1 cellular context compared by ENCODE assay signal in genomic region chr1:10989920-10990520, GRCh38.
A peak's percentile ranks its signal among the peaks of the same experiment; 100 is the strongest.
TF ChIP-seq lines count a peak whose summit lies in the region.

No MANE protein-coding gene starts in this region.

TF ChIP-seq in HEK293, 187 proteins besides CTCF, POLR2A, EP300 and RAD21 (continued from another document):
- TF ChIP-seq PATZ1 (tag by site-specific recombination; IDR thresholded peaks at IDR 0.05) (peak; percentile 26; the same call in 1 of the 2 replicates), ZBTB48 (tag by site-specific recombination; IDR thresholded peaks at IDR 0.05) (peak; percentile 83), WT1 (tag by site-specific recombination; IDR thresholded peaks at IDR 0.05) (peak; percentile 82), SETDB1 (IDR thresholded peaks at IDR 0.05; ENCODE audit: insufficient read length, low read length) (peak; percentile 38), PRDM10 (tag by site-specific recombination; IDR thresholded peaks at IDR 0.05) (peak; percentile 59), EGR2 (tag by site-specific recombination; IDR thresholded peaks at IDR 0.05; ENCODE audit: low read depth) (peak; percentile 51; the same call in 1 of the 2 replicates), OSR2 (tag by site-specific recombination; IDR thresholded peaks at IDR 0.05) (peak; percentile 76), SP7 (tag by site-specific recombination; IDR thresholded peaks at IDR 0.05) (peak; percentile 33; the same call in 1 of the 2 replicates), ZSCAN5A (tag by site-specific recombination; IDR thresholded peaks at IDR 0.05) (0 out of 2 replicates have a peak, but pooled peaks have one; percentile 45)
